Comparison of ENCODE assay signal across 12 cellular contexts in genomic region chr7:41045556-41046123, GRCh38.
DNase-seq lines count a peak whose midpoint lies in the region; ATAC-seq and TF ChIP-seq lines count a peak whose summit lies in the region.
"Had no signal": no experiment of that assay in that cellular context is flagged by ENCODE, and none has a peak within 500 bp of the region (broad histone marks: within the 10 kb centered on the region; RNA-seq: fewer than 3 reads in every experiment).

No MANE protein-coding gene starts in this region.

- H3K36me3 ChIP-seq in RWPE2 (ENCODE audit: low read depth) (no peaks in the 10 kb centered on the region), gastroesophageal sphincter (no peaks in the 10 kb centered on the region), aorta (ENCODE audit: control insufficient read depth in 1 of 2, insufficient read depth in 2 of 2, low read length in 1 of 2) (no peaks in the 10 kb centered on the region)
- H3K36me3 ChIP-seq: BLaER1 treated with 17β-estradiol and CSF1 and Interleukin-3, amounts not matched to agents 10 nM and 100 nM had no signal

- peaks cover 12% of the 10 kb centered on the region for H3K4me1 ChIP-seq in RWPE2 (ENCODE audit: insufficient read depth, poor library complexity, severe bottlenecking)
- no peaks in the 10 kb centered on the region for H3K4me1 ChIP-seq in gastroesophageal sphincter
- H3K4me1 ChIP-seq in aorta (ENCODE audit: control insufficient read depth in 1 of 2, insufficient read depth in 2 of 2, low read length in 2 of 2), result no peaks in the 10 kb centered on the region

- H3K27me3 ChIP-seq in RWPE2 (ENCODE audit: insufficient read depth, poor library complexity, severe bottlenecking) (no peaks in the 10 kb centered on the region), gastroesophageal sphincter (no peaks in the 10 kb centered on the region), aorta (ENCODE audit: control insufficient read depth in 1 of 2, insufficient read depth in 2 of 2, low read length in 1 of 2) (no peaks in the 10 kb centered on the region)
- H3K27me3 ChIP-seq: BLaER1 treated with 17β-estradiol and CSF1 and Interleukin-3, amounts not matched to agents 10 nM and 100 nM had no signal

- H3K9me3 ChIP-seq in RWPE2 (ENCODE audit: severe bottlenecking), result no peaks in the 10 kb centered on the region
- H3K9me3 ChIP-seq in gastroesophageal sphincter, result peaks cover 0 to 8% (median 0%) of the 10 kb centered on the region in 3 donors
- no peaks in the 10 kb centered on the region for H3K9me3 ChIP-seq in aorta (ENCODE audit: control insufficient read depth, low read length)

- H3K4me3 ChIP-seq in RWPE2 (ENCODE audit: severe bottlenecking) (no peak overlapping the region), gastroesophageal sphincter (no peak overlapping the region), aorta (ENCODE audit: low read length in 2 of 2) (no peak overlapping the region)
- H3K4me3 ChIP-seq: BLaER1 treated with 17β-estradiol and CSF1 and Interleukin-3, amounts not matched to agents 10 nM and 100 nM had no signal

- TF ChIP-seq POLR2A in gastroesophageal sphincter (IDR thresholded peaks at IDR 0.05), result no peak

- H3K27ac ChIP-seq in C4-2B (no peak overlapping the region), RWPE2 (ENCODE audit: poor library complexity, severe bottlenecking) (peak overlapping the region; percentile 17), gastroesophageal sphincter (no peak overlapping the region), aorta (ENCODE audit: low read depth in 1 of 2, low read length in 2 of 2) (no peak overlapping the region)
- H3K27ac ChIP-seq: BLaER1 treated with 17β-estradiol and CSF1 and Interleukin-3, amounts not matched to agents 10 nM and 100 nM; epithelial cell of prostate had no signal

- TF ChIP-seq CTCF in C4-2B (conservative IDR thresholded peaks at IDR 0.05) (peak; percentile 89), RWPE2 (IDR thresholded peaks at IDR 0.05; ENCODE audit: poor library complexity, severe bottlenecking) (peak; percentile 71), gastroesophageal sphincter (IDR thresholded peaks at IDR 0.05) (no peak)

- intact Hi-C loops in aorta (cut with DNase I), result no loop called here

- ATAC-seq in RWPE2 (ENCODE audit: low read depth) (peak; percentile 83), GM19328 (IDR thresholded peaks at IDR 0.05; ENCODE audit: unreplicated experiment) (no peak), gastroesophageal sphincter (no peak), aorta (ENCODE audit: low FRiP score) (no peak)

- WGBS in gastroesophageal sphincter (ENCODE audit: low coverage in 1 of 2), 2 donors, result 82 to 100% methylated on average over 1 to 3 of the region's 3 CpGs
- WGBS in aorta, 2 donors, result 94 to 97% methylated on average over 3 of the region's 3 CpGs

- peak; percentile 23 for DNase-seq in HCEC 1CT
- no peak for DNase-seq in RWPE2 (ENCODE audit: low spot score)
- DNase-seq in kidney glomerular epithelial cell (lab: John Stamatoyannopoulos, UW), result peak; percentile 20
- DNase-seq in AG08396 (ENCODE audit: low spot score), result no peak
- no peak for DNase-seq in aorta
- DNase-seq: activated naive CD8-positive, alpha-beta T cell treated with anti-CD3 and anti-CD28 coated beads, Interleukin-2, amount 10 ng/mL, durations not matched to agents 7 days and 5 days; NCI-H187 treated with DMSO at 0.1 percent for 48 hours had no signal

- no peak for TF ChIP-seq EP300 in gastroesophageal sphincter (IDR thresholded peaks at IDR 0.05)

Comparison
In these comparisons a context has a peak if more than half of its experiments do, and no peak if none do; other contexts are left out.
1. CTCF ChIP-seq: peak in C4-2B (single experiment) and RWPE2 (single experiment); none in gastroesophageal sphincter (0 of 4).
2. DNase-seq: peak in HCEC 1CT (single experiment) and kidney glomerular epithelial cell (single experiment); none in RWPE2 (single experiment), AG08396 (single experiment) and aorta (0 of 2).